Comparison of ENCODE assay signal across 13 cellular contexts in genomic region chr17:69539781-69540319, GRCh38.
DNase-seq lines count a peak whose midpoint lies in the region; ATAC-seq, FAIRE-seq and TF ChIP-seq lines count a peak whose summit lies in the region.
"Had no signal": no experiment of that assay in that cellular context is flagged by ENCODE, and none has a peak within 500 bp of the region (broad histone marks: within the 10 kb centered on the region; RNA-seq: fewer than 3 reads in every experiment).

No MANE protein-coding gene starts in this region.

- no peak for TF ChIP-seq CTCF in AG04450 (IDR thresholded peaks at IDR 0.05; ENCODE audit: low read depth, low read length)
- no peak for TF ChIP-seq CTCF in HFFc6 (IDR thresholded peaks at IDR 0.05)
- no peak for TF ChIP-seq CTCF in astrocyte (IDR thresholded peaks at IDR 0.05; ENCODE audit: insufficient read depth, low read depth, low read length)
- TF ChIP-seq CTCF in kidney epithelial cell (IDR thresholded peaks at IDR 0.05; ENCODE audit: insufficient read depth, low read length, poor library complexity, severe bottlenecking): no peak

- POLR2A ChIA-PET in AG04450 (lab: Yijun Ruan, JAX): interaction anchor here (0.5 to 1.9 kb wide), 16 partner anchors 12 to 629 kb away, joined by 3 to 11 read pairs (median 4); partner anchors contain the start of genes KCNJ2 and MAP2K6

- H3K4me3 Mint-ChIP-seq in HFFc6 (peak overlapping the region; percentile 70), astrocyte (ENCODE audit: unreplicated experiment) (peak overlapping the region; percentile 28)
- H3K4me3 Mint-ChIP-seq: activated naive CD8-positive, alpha-beta T cell; neural progenitor cell had no signal

- no peak for ATAC-seq in left ventricle myocardium superior
- ATAC-seq in GM19463 (IDR thresholded peaks at IDR 0.05; ENCODE audit: unreplicated experiment): no peak
- ATAC-seq: heart left ventricle had no signal

- H4K20me1 ChIP-seq in astrocyte (ENCODE audit: insufficient read depth, low read length): no peaks in the 10 kb centered on the region

- peaks cover 21% of the 10 kb centered on the region for H3K4me1 Mint-ChIP-seq in HFFc6 (ENCODE audit: low read depth)
- peaks cover 19% of the 10 kb centered on the region for H3K4me1 Mint-ChIP-seq in astrocyte (ENCODE audit: low read depth, unreplicated experiment)
- H3K4me1 Mint-ChIP-seq: neural progenitor cell had no signal

- H3K27me3 Mint-ChIP-seq in HFFc6 (ENCODE audit: insufficient read depth): no peaks in the 10 kb centered on the region
- no peaks in the 10 kb centered on the region for H3K27me3 Mint-ChIP-seq in astrocyte (ENCODE audit: low read depth, unreplicated experiment)
- H3K27me3 Mint-ChIP-seq: activated naive CD8-positive, alpha-beta T cell had no signal

- intact Hi-C loops in left ventricle myocardium superior (cut with micrococcal nuclease): no loop called here

- no peaks in the 10 kb centered on the region for H3K36me3 ChIP-seq in astrocyte (ENCODE audit: insufficient read depth, low read length)
- no peaks in the 10 kb centered on the region for H3K36me3 ChIP-seq in kidney epithelial cell (ENCODE audit: control insufficient read depth, insufficient read depth, low read length)

- H3K79me2 ChIP-seq in astrocyte (ENCODE audit: insufficient read depth, low read length): no peaks in the 10 kb centered on the region

- peak overlapping the region; percentile 68 for H2AFZ ChIP-seq in astrocyte (ENCODE audit: low read depth, low read length)
- H2AFZ ChIP-seq: neural progenitor cell had no signal

- H3K27ac Mint-ChIP-seq in HFFc6: peak overlapping the region; percentile 93
- peak overlapping the region; percentile 92 for H3K27ac Mint-ChIP-seq in astrocyte (ENCODE audit: unreplicated experiment)
- H3K27ac Mint-ChIP-seq: activated naive CD8-positive, alpha-beta T cell; neural progenitor cell had no signal

- peaks cover 14% of the 10 kb centered on the region for H3K4me1 ChIP-seq in astrocyte (ENCODE audit: insufficient read depth, low read length)
- H3K4me1 ChIP-seq: heart left ventricle, neural progenitor cell had no signal

- H3K9ac ChIP-seq in astrocyte (ENCODE audit: low read length): peak overlapping the region; percentile 56
- H3K9ac ChIP-seq: neural progenitor cell had no signal

- H3K4me2 ChIP-seq in astrocyte (ENCODE audit: low read length): peak overlapping the region; percentile 73
- H3K4me2 ChIP-seq: neural progenitor cell had no signal

- H3K36me3 Mint-ChIP-seq in HFFc6 (ENCODE audit: low read depth) (no peaks in the 10 kb centered on the region), astrocyte (ENCODE audit: low read depth, unreplicated experiment) (no peaks in the 10 kb centered on the region)

- H3K27me3 ChIP-seq in AG04450 (ENCODE audit: control insufficient read depth, insufficient read depth, low read length): no peaks in the 10 kb centered on the region
- no peaks in the 10 kb centered on the region for H3K27me3 ChIP-seq in astrocyte (ENCODE audit: insufficient read depth, low read length)
- no peaks in the 10 kb centered on the region for H3K27me3 ChIP-seq in kidney epithelial cell (ENCODE audit: control insufficient read depth, insufficient read depth, low read length)
- H3K27me3 ChIP-seq: heart left ventricle, neural progenitor cell had no signal

- FAIRE-seq in astrocyte (lab: Jason Lieb, UNC): no peak

- CTCF ChIA-PET in AG04450 (lab: Charles Lee): interaction anchor here (0.6 to 2.1 kb wide), 12 partner anchors 9 to 1012 kb away, joined by 3 to 15 read pairs (median 4); no protein-coding TSS in a partner anchor

- H3K27ac ChIP-seq in AG04450 (ENCODE audit: low read depth, low read length): peak overlapping the region; percentile 98
- peak overlapping the region; percentile 81 for H3K27ac ChIP-seq in astrocyte (ENCODE audit: low read depth, low read length)
- H3K27ac ChIP-seq: heart left ventricle, neural progenitor cell had no signal

- H3K9me3 Mint-ChIP-seq in HFFc6 (no peaks in the 10 kb centered on the region), astrocyte (ENCODE audit: unreplicated experiment) (no peaks in the 10 kb centered on the region)
- H3K9me3 Mint-ChIP-seq: neural progenitor cell had no signal

- H3K9me3 ChIP-seq in AG04450 (ENCODE audit: control insufficient read depth, insufficient read depth, low read length) (no peaks in the 10 kb centered on the region), astrocyte (ENCODE audit: insufficient read depth, low read depth, low read length) (no peaks in the 10 kb centered on the region)
- H3K9me3 ChIP-seq: heart left ventricle had no signal

- H3K4me3 ChIP-seq in AG04450 (ENCODE audit: low read depth, low read length) (peak overlapping the region; percentile 35), astrocyte (ENCODE audit: insufficient read depth, low read depth, low read length) (peak overlapping the region; percentile 37), kidney epithelial cell (ENCODE audit: low read depth, low read length) (no peak overlapping the region)
- H3K4me3 ChIP-seq: heart left ventricle, neural progenitor cell had no signal

- peak; percentile 86 for DNase-seq in AG04450 (ENCODE audit: low read depth, low spot score)
- peak; percentile 75 for DNase-seq in HFFc6
- peak; percentile 94 for DNase-seq in astrocyte (ENCODE audit: low read depth)
- DNase-seq in kidney epithelial cell (ENCODE audit: low read depth): peak; percentile 56
- no peak for DNase-seq in NOMO-1 (lab: John Stamatoyannopoulos, UW; ENCODE audit: unreplicated experiment in 2 of 2)
- DNase-seq in GM03348 (ENCODE audit: low spot score): no peak
- no peak for DNase-seq in left ventricle myocardium superior
- DNase-seq: activated CD4-positive, CD25-positive, alpha-beta regulatory T cell; heart left ventricle; NK-92 treated with Interleukin-12 subunit alpha and Interleukin-12 subunit beta, amount 100 ng/mL, for 24 hours had no signal

Comparison
In these comparisons a context has a peak if more than half of its experiments do, and no peak if none do; other contexts are left out.
1. DNase-seq: peak in AG04450 (single experiment), HFFc6 (single experiment), astrocyte (single experiment) and kidney epithelial cell (single experiment); none in NOMO-1 (0 of 2), GM03348 (single experiment) and left ventricle myocardium superior (single experiment).